In the genomic region with DNA sequence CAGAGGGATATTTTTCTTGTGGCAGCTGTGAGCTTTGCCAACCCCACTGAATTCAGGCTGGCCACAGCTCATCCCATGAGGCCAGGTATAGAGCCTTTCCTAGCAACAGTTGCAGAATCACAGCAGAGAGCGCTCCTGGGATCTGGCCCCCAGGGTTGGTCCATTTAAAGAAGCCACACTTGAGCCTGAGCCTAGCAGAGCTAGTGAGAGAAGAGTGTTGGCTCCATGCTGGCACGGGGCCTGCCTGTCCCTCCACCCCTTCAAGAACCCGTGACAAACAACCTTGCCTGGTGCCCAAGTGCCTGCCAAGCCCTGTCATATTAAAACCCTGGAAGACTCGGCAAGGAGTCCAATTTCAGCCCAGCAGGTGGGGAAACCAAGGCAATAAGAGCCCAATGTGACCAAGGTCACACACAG, we compare ENCODE assay signal across 1 cellular context.
TF ChIP-seq lines count a peak whose summit lies in the region.

No MANE protein-coding gene starts in this region.

TF ChIP-seq in IMR-90, 13 proteins besides CTCF, POLR2A, EP300 and RAD21 (continued from another document):
- TF ChIP-seq, protein P1, sequence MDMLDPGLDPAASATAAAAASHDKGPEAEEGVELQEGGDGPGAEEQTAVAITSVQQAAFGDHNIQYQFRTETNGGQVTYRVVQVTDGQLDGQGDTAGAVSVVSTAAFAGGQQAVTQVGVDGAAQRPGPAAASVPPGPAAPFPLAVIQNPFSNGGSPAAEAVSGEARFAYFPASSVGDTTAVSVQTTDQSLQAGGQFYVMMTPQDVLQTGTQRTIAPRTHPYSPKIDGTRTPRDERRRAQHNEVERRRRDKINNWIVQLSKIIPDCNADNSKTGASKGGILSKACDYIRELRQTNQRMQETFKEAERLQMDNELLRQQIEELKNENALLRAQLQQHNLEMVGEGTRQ (IDR thresholded peaks at IDR 0.05; ENCODE audit: low read depth, low read length): no peak
- TF ChIP-seq CHD1 (IDR thresholded peaks at IDR 0.05; ENCODE audit: low read depth, low read length) (no peak), MAZ (IDR thresholded peaks at IDR 0.05; ENCODE audit: borderline replicate concordance, low read depth, low read length) (no peak), SMC3 (IDR thresholded peaks at IDR 0.05; ENCODE audit: low read depth, low read length) (no peak)
TF ChIP-seq in IMR-90: peak in this region for 0.
